In genomic region chr13:69857188-69857821, GRCh38 we compare ENCODE assay signal across 8 cellular contexts.
A peak's percentile ranks its signal among the peaks of the same experiment; 100 is the strongest.
DNase-seq lines count a peak whose midpoint lies in the region; ATAC-seq and TF ChIP-seq lines count a peak whose summit lies in the region.

No MANE protein-coding gene starts in this region.

- ATAC-seq in GM18873 (IDR thresholded peaks at IDR 0.05; ENCODE audit: low FRiP score, unreplicated experiment) (peak; percentile 84), HG03095 (IDR thresholded peaks at IDR 0.05; ENCODE audit: unreplicated experiment) (peak; percentile 94), left lobe of liver (peak; percentile 93)

- H3K36me3 ChIP-seq in BJ (ENCODE audit: control insufficient read depth, insufficient read depth, low read length): no peaks in the 10 kb centered on the region

- H3K4me3 ChIP-seq in BJ (ENCODE audit: low read depth, low read length) (no peak overlapping the region), astrocyte of the cerebellum (ENCODE audit: low read depth, low read length) (no peak overlapping the region)

- no peaks in the 10 kb centered on the region for H3K27me3 ChIP-seq in BJ (ENCODE audit: control insufficient read depth, insufficient read depth, low read length)

- CTCF ChIA-PET in BJ (lab: Yijun Ruan, JAX): no interaction called here

- peak; percentile 34 for TF ChIP-seq CTCF in BJ (IDR thresholded peaks at IDR 0.05; ENCODE audit: insufficient read depth, low read depth, low read length)
- peak; percentile 44 for TF ChIP-seq CTCF in astrocyte of the cerebellum (IDR thresholded peaks at IDR 0.05; ENCODE audit: low read depth, low read length, missing control alignments)

- in situ Hi-C loops in astrocyte of the cerebellum (cut with HindIII; ENCODE audit: low sequenced_read_pairs): no loop called here

- no peak for DNase-seq in BJ (ENCODE audit: low read depth)
- peak; percentile 55 for DNase-seq in NCI-H2107 treated with DMSO at 0.1 percent for 48 hours (lab: John Stamatoyannopoulos, UW; ENCODE audit: unreplicated experiment)
- DNase-seq in astrocyte of the cerebellum (ENCODE audit: low read depth): peak; percentile 28
- DNase-seq in left lobe of liver (ENCODE audit: low spot score): no peak
- no peak for DNase-seq in 8988T
- no peak for DNase-seq in DMS79 treated with DMSO at 0.1 percent for 48 hours (lab: John Stamatoyannopoulos, UW)

- POLR2A ChIA-PET in BJ (lab: Charles Lee): no interaction called here

Comparison
In these comparisons a context has a peak if more than half of its experiments do, and no peak if none do; other contexts are left out.
1. DNase-seq: peak in NCI-H2107 treated with DMSO at 0.1 percent for 48 hours (single experiment) and astrocyte of the cerebellum (single experiment); none in BJ (single experiment), left lobe of liver (single experiment), 8988T (single experiment) and DMS79 treated with DMSO at 0.1 percent for 48 hours (single experiment).
2. Peak in every context shown above with its lines, with median percentiles within 50 percentile points of each other: ATAC-seq.